Comparison of ENCODE assay signal across 9 cellular contexts in genomic region chr16:1825381-1825863, GRCh38. TPM values are rescaled to one million over a fixed set of nuclear protein-coding genes. Genes with fewer than 3 reads are reported as not detected.
DNase-seq lines count a peak whose midpoint lies in the region; ATAC-seq and TF ChIP-seq lines count a peak whose summit lies in the region.
"Had no signal": no experiment of that assay in that cellular context is flagged by ENCODE, and none has a peak within 500 bp of the region (broad histone marks: within the 10 kb centered on the region; RNA-seq: fewer than 3 reads in every experiment).

No MANE protein-coding gene starts in this region.

- peak overlapping the region; percentile 86 for H3K4me3 Mint-ChIP-seq in activated T-helper 1 cell treated with anti-CD3 and anti-CD28 coated beads, Interleukin-12 subunit alpha, Interleukin-12 subunit beta, Interleukin-2, Interleukin-4 antibody, amounts not matched to agents 30 ng/mL and 10 ng/mL and 1 ng/mL, durations not matched to agents 14 hours and 24 hours and 36 hours
- H3K4me3 Mint-ChIP-seq in stimulated activated effector memory CD8-positive, alpha-beta T cell treated with anti-CD3 and anti-CD28 coated beads, Interleukin-12 subunit alpha, Interleukin-12 subunit beta, amount 100 ng/mL, for 72 hours, result peak overlapping the region; percentile 65

- no peak for TF ChIP-seq CTCF in HL-60 (IDR thresholded peaks at IDR 0.05; ENCODE audit: insufficient read depth, low read length)

- H3K9me3 ChIP-seq in iPS-18c (ENCODE audit: control insufficient read depth, insufficient read depth, low read length), result peaks cover 2% of the 10 kb centered on the region

- DNase-seq in HL-60 (ENCODE audit: low read depth in 1 of 2, low spot score in 1 of 2) (no peak), amniotic stem cell (lab: John Stamatoyannopoulos, UW) (no peak), NOMO-1 treated with dmso at 0.1 percent for 144 hours (lab: John Stamatoyannopoulos, UW; ENCODE audit: unreplicated experiment) (no peak)
- DNase-seq in activated T-helper 1 cell treated with anti-CD3 and anti-CD28 coated beads, Interleukin-12 subunit alpha, Interleukin-12 subunit beta, Interleukin-2, Interleukin-4 antibody, amounts not matched to agents 30 ng/mL and 10 ng/mL and 1 ng/mL, durations not matched to agents 14 hours and 24 hours and 36 hours (ENCODE audit: low spot score), result no peak
- no peak for DNase-seq in stimulated activated effector memory CD8-positive, alpha-beta T cell treated with anti-CD3 and anti-CD28 coated beads, Interleukin-12 subunit alpha, Interleukin-12 subunit beta, amount 100 ng/mL, for 72 hours (ENCODE audit: low spot score in 2 of 2)
- no peak for DNase-seq in stimulated activated CD8-positive, alpha-beta memory T cell treated with anti-CD3 and anti-CD28 coated beads, Interleukin-4, amount 100 ng/mL, for 48 hours
- DNase-seq: islet precursor cell had no signal

- ATAC-seq in stimulated activated effector memory CD8-positive, alpha-beta T cell treated with anti-CD3 and anti-CD28 coated beads, Interleukin-12 subunit alpha, Interleukin-12 subunit beta, amount 100 ng/mL, for 72 hours, result no peak
- no peak for ATAC-seq in GM21529 (IDR thresholded peaks at IDR 0.05; ENCODE audit: unreplicated experiment)

- H3K27me3 ChIP-seq in HL-60 (ENCODE audit: insufficient read depth, poor library complexity, severe bottlenecking), result no peaks in the 10 kb centered on the region

- intact Hi-C loops in activated T-helper 1 cell treated with anti-CD3 and anti-CD28 coated beads, Interleukin-12 subunit alpha, Interleukin-12 subunit beta, Interleukin-2, Interleukin-4 antibody, amounts not matched to agents 30 ng/mL and 10 ng/mL and 1 ng/mL, durations not matched to agents 14 hours and 24 hours and 36 hours (cut with micrococcal nuclease), result no loop called here

- H3K4me3 ChIP-seq in HL-60 (replicated peaks; ENCODE audit: insufficient read depth, low read length) (peak overlapping the region; percentile 54), iPS-18c (ENCODE audit: insufficient read depth, low read depth, low read length) (peak overlapping the region; percentile 55; the same call in 1 of the 2 replicates)

- no peaks in the 10 kb centered on the region for H3K9me3 Mint-ChIP-seq in activated T-helper 1 cell treated with anti-CD3 and anti-CD28 coated beads, Interleukin-12 subunit alpha, Interleukin-12 subunit beta, Interleukin-2, Interleukin-4 antibody, amounts not matched to agents 30 ng/mL and 10 ng/mL and 1 ng/mL, durations not matched to agents 14 hours and 24 hours and 36 hours
- no peaks in the 10 kb centered on the region for H3K9me3 Mint-ChIP-seq in stimulated activated effector memory CD8-positive, alpha-beta T cell treated with anti-CD3 and anti-CD28 coated beads, Interleukin-12 subunit alpha, Interleukin-12 subunit beta, amount 100 ng/mL, for 72 hours

- peaks cover 26% of the 10 kb centered on the region for H3K4me1 Mint-ChIP-seq in activated T-helper 1 cell treated with anti-CD3 and anti-CD28 coated beads, Interleukin-12 subunit alpha, Interleukin-12 subunit beta, Interleukin-2, Interleukin-4 antibody, amounts not matched to agents 30 ng/mL and 10 ng/mL and 1 ng/mL, durations not matched to agents 14 hours and 24 hours and 36 hours (ENCODE audit: low read depth)
- H3K4me1 Mint-ChIP-seq in stimulated activated effector memory CD8-positive, alpha-beta T cell treated with anti-CD3 and anti-CD28 coated beads, Interleukin-12 subunit alpha, Interleukin-12 subunit beta, amount 100 ng/mL, for 72 hours, result peaks cover 27% of the 10 kb centered on the region

- H3K27me3 Mint-ChIP-seq in activated T-helper 1 cell treated with anti-CD3 and anti-CD28 coated beads, Interleukin-12 subunit alpha, Interleukin-12 subunit beta, Interleukin-2, Interleukin-4 antibody, amounts not matched to agents 30 ng/mL and 10 ng/mL and 1 ng/mL, durations not matched to agents 14 hours and 24 hours and 36 hours (ENCODE audit: insufficient read depth), result no peaks in the 10 kb centered on the region

- H3K27ac ChIP-seq in HL-60 (replicated peaks), result no peak overlapping the region

- peaks cover 4% of the 10 kb centered on the region for H3K36me3 Mint-ChIP-seq in activated T-helper 1 cell treated with anti-CD3 and anti-CD28 coated beads, Interleukin-12 subunit alpha, Interleukin-12 subunit beta, Interleukin-2, Interleukin-4 antibody, amounts not matched to agents 30 ng/mL and 10 ng/mL and 1 ng/mL, durations not matched to agents 14 hours and 24 hours and 36 hours (ENCODE audit: low read depth)
- H3K36me3 Mint-ChIP-seq in stimulated activated effector memory CD8-positive, alpha-beta T cell treated with anti-CD3 and anti-CD28 coated beads, Interleukin-12 subunit alpha, Interleukin-12 subunit beta, amount 100 ng/mL, for 72 hours, result peaks cover 27% of the 10 kb centered on the region

- H3K27ac Mint-ChIP-seq in activated T-helper 1 cell treated with anti-CD3 and anti-CD28 coated beads, Interleukin-12 subunit alpha, Interleukin-12 subunit beta, Interleukin-2, Interleukin-4 antibody, amounts not matched to agents 30 ng/mL and 10 ng/mL and 1 ng/mL, durations not matched to agents 14 hours and 24 hours and 36 hours, result peak overlapping the region; percentile 77
- no peak overlapping the region for H3K27ac Mint-ChIP-seq in stimulated activated effector memory CD8-positive, alpha-beta T cell treated with anti-CD3 and anti-CD28 coated beads, Interleukin-12 subunit alpha, Interleukin-12 subunit beta, amount 100 ng/mL, for 72 hours

RNA-seq across cellular contexts. Expression of gene HAGH, which starts 1.2 kb away (rescaled TPM):
- 57.8 and 58.7 TPM in 2 replicates for total RNA-seq in activated T-helper 1 cell treated with anti-CD3 and anti-CD28 coated beads, Interleukin-12 subunit alpha, Interleukin-12 subunit beta, Interleukin-2, Interleukin-4 antibody, amounts not matched to agents 30 ng/mL and 10 ng/mL and 1 ng/mL, durations not matched to agents 14 hours and 24 hours and 36 hours

RNA-seq across cellular contexts. Expression of gene FAHD1, which starts 1.6 kb away (rescaled TPM):
- total RNA-seq in activated T-helper 1 cell treated with anti-CD3 and anti-CD28 coated beads, Interleukin-12 subunit alpha, Interleukin-12 subunit beta, Interleukin-2, Interleukin-4 antibody, amounts not matched to agents 30 ng/mL and 10 ng/mL and 1 ng/mL, durations not matched to agents 14 hours and 24 hours and 36 hours, result 19.4 and 20.2 TPM in 2 replicates

RNA-seq across cellular contexts. Expression of gene IGFALS, which starts 31.9 kb away (rescaled TPM):
- not detected in 2 replicates for total RNA-seq in activated T-helper 1 cell treated with anti-CD3 and anti-CD28 coated beads, Interleukin-12 subunit alpha, Interleukin-12 subunit beta, Interleukin-2, Interleukin-4 antibody, amounts not matched to agents 30 ng/mL and 10 ng/mL and 1 ng/mL, durations not matched to agents 14 hours and 24 hours and 36 hours

RNA-seq across cellular contexts. Expression of gene NUBP2, which starts 42.7 kb away (rescaled TPM):
- total RNA-seq in activated T-helper 1 cell treated with anti-CD3 and anti-CD28 coated beads, Interleukin-12 subunit alpha, Interleukin-12 subunit beta, Interleukin-2, Interleukin-4 antibody, amounts not matched to agents 30 ng/mL and 10 ng/mL and 1 ng/mL, durations not matched to agents 14 hours and 24 hours and 36 hours, result 81.6 and 82.8 TPM in 2 replicates

RNA-seq across cellular contexts. Expression of gene SPSB3, which starts 43.1 kb away (rescaled TPM):
- 30.3 and 30.8 TPM in 2 replicates for total RNA-seq in activated T-helper 1 cell treated with anti-CD3 and anti-CD28 coated beads, Interleukin-12 subunit alpha, Interleukin-12 subunit beta, Interleukin-2, Interleukin-4 antibody, amounts not matched to agents 30 ng/mL and 10 ng/mL and 1 ng/mL, durations not matched to agents 14 hours and 24 hours and 36 hours
